8 cellular contexts compared by ENCODE assay signal in the genomic region with DNA sequence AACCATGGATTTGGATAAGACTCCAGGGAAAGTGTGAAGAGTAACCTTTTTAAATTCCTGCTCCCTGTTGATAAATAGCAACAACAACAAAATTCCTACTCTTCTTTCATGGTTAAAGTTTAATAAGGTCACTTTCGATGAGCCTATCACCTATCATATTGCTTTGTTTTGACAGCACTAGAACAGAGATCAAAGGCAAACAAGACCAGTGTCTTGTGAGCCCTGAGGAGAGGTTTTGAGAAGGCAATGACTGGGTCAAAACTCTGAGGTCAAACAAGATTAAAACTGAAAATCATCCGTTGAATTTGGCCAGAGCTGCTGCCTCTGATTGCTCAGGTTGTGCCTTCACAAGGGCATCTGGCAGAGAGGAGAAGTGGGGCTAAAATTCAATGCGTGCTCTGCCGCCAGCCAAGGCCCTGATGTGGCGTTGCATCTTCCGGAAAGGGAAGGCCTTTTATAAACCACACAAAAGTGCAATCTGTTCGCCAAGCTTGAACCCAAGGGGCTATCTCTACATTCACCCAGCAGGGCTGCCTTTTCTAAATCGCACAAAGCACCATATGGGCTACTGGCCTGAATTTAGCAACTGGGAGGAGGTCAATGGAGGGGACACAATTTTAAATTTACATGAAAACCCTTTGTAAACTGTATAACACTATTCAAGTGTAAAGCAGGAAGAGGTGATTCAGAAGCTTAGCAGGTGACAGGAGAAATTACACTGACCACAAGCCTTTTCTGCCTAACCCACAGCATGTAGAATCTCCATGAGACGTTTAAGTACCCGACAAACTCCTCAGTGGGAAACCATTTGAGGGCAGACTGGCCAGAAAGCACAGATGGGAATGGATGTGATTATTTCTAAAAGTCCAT.
DNase-seq lines count a peak whose midpoint lies in the region; ATAC-seq and TF ChIP-seq lines count a peak whose summit lies in the region.

No MANE protein-coding gene starts in this region.

- H4K8ac ChIP-seq in neuronal stem cell (ENCODE audit: low read depth, low read length), result no peak overlapping the region

- H3K27ac ChIP-seq in neuronal stem cell (replicated peaks; ENCODE audit: low read length), result no peak overlapping the region

- no peak for TF ChIP-seq CTCF in HFFc6 (IDR thresholded peaks at IDR 0.05)

- no peak overlapping the region for H3K9ac ChIP-seq in neuronal stem cell (ENCODE audit: low read depth, low read length, poor library complexity)

- no peaks in the 10 kb centered on the region for H3K27me3 ChIP-seq in neuronal stem cell (ENCODE audit: control insufficient read depth in 3 of 3, insufficient read depth in 3 of 3, low read depth in 1 of 3, low read length in 3 of 3)

- no peak overlapping the region for H2BK120ac ChIP-seq in neuronal stem cell (ENCODE audit: low read depth, low read length)

- no peaks in the 10 kb centered on the region; the same call in 1 of the 2 replicates for H3K4me1 Mint-ChIP-seq in HFFc6 (ENCODE audit: low read depth)

- H3K23ac ChIP-seq in neuronal stem cell (ENCODE audit: low read depth, low read length, poor library complexity), result no peak overlapping the region

- H3K4me3 Mint-ChIP-seq in HFFc6, result no peak overlapping the region

- H4K91ac ChIP-seq in neuronal stem cell (ENCODE audit: low read depth, low read length, poor library complexity), result no peak overlapping the region

- no peaks in the 10 kb centered on the region for H3K36me3 Mint-ChIP-seq in HFFc6 (ENCODE audit: low read depth)

- no peak overlapping the region for H3K27ac Mint-ChIP-seq in HFFc6

- H3K18ac ChIP-seq in neuronal stem cell (ENCODE audit: low read length), result no peak overlapping the region

- H3K4me1 ChIP-seq in neuronal stem cell (ENCODE audit: control insufficient read depth in 2 of 2, insufficient read depth in 1 of 2, low read depth in 1 of 2, low read length in 2 of 2), result peaks cover 0 to 8% of the 10 kb centered on the region in 2 donors

- no peak overlapping the region for H3K4me2 ChIP-seq in neuronal stem cell (ENCODE audit: insufficient read depth, low read length, poor library complexity, severe bottlenecking)

- peak overlapping the region; percentile 37 for H2AFZ ChIP-seq in neuronal stem cell (ENCODE audit: low read length)

- H2BK5ac ChIP-seq in neuronal stem cell (ENCODE audit: low read length), result no peak overlapping the region

- peaks cover 30% of the 10 kb centered on the region for H3K27me3 Mint-ChIP-seq in HFFc6 (ENCODE audit: insufficient read depth)

- H3K9me3 Mint-ChIP-seq in HFFc6, result no peaks in the 10 kb centered on the region

- WGBS in neuronal stem cell (ENCODE audit: extremely low coverage in 2 of 2, insufficient read length in 2 of 2, insufficient replicate concordance in 1 of 2), 2 donors, result no CpG with 5 or more reads among the region's 10 CpGs

- H3K4me3 ChIP-seq in neuronal stem cell (ENCODE audit: low read length in 2 of 2), result no peak overlapping the region

- no peaks in the 10 kb centered on the region for H3K36me3 ChIP-seq in neuronal stem cell (replicated peaks in 1 of 2; ENCODE audit: control insufficient read depth in 2 of 2, insufficient read depth in 2 of 2, low read length in 2 of 2)

- H2AK5ac ChIP-seq in neuronal stem cell (ENCODE audit: low read depth, low read length), result no peak overlapping the region

- ATAC-seq in GM19023 (IDR thresholded peaks at IDR 0.05; ENCODE audit: unreplicated experiment) (peak; percentile 62), HG02885 (IDR thresholded peaks at IDR 0.05; ENCODE audit: poor library complexity, unreplicated experiment) (peak; percentile 74)

- H2BK15ac ChIP-seq in neuronal stem cell (ENCODE audit: low read length), result no peak overlapping the region

- no peak overlapping the region for H2BK12ac ChIP-seq in neuronal stem cell (ENCODE audit: low read length)

- H3K14ac ChIP-seq in neuronal stem cell (ENCODE audit: low read length), result peak overlapping the region; percentile 25

- no peaks in the 10 kb centered on the region for H3K79me1 ChIP-seq in neuronal stem cell (ENCODE audit: low read depth, low read length)

- DNase-seq in NOMO-1 treated with DMSO at 0.1 percent for 48 hours (lab: John Stamatoyannopoulos, UW; ENCODE audit: unreplicated experiment) (peak; percentile 78), neuronal stem cell (ENCODE audit: low spot score) (no peak), HFFc6 (no peak), NCI-H82 treated with DMSO at 0.1 percent for 48 hours (lab: John Stamatoyannopoulos, UW; ENCODE audit: unreplicated experiment) (no peak), SK-N-DZ (ENCODE audit: low spot score) (no peak), NCI-H1105 treated with DMSO at 0.1 percent for 48 hours (lab: John Stamatoyannopoulos, UW) (no peak)

- peaks cover 0 to 3% of the 10 kb centered on the region in 2 donors for H3K9me3 ChIP-seq in neuronal stem cell (replicated peaks in 1 of 2; ENCODE audit: control insufficient read depth in 2 of 2, insufficient read depth in 1 of 2, low read depth in 1 of 2, low read length in 2 of 2)

- H3K4ac ChIP-seq in neuronal stem cell (ENCODE audit: low read length), result no peak overlapping the region
